Comparison of ENCODE assay signal across 26 cellular contexts in the genomic region with DNA sequence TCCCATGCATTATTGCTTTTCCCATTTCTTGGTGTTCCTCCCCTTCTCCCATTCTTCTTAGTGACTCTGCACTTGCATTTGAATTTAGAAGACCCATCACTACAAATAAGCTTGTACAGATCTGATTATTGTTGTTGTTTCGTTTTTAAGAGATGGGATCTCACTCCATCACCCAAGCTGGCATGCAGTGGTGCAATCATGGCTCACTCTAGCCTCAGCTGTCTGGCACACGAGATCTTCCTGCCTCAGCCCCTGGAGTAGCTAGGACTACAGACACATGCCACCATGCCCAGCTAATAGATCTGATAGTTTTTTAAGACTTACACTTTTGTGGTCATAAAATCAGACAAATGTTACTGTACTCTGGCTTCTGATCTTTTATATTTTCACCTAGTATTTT.
"Had no signal": no experiment of that assay in that cellular context is flagged by ENCODE, and none has a peak within 500 bp of the region (broad histone marks: within the 10 kb centered on the region; RNA-seq: fewer than 3 reads in every experiment).

No MANE protein-coding gene starts in this region.

- H3K4me1 Mint-ChIP-seq: activated B cell treated with CpG ODN at 0.5 μM for 24 hours; activated naive CD8-positive, alpha-beta T cell treated with anti-CD3 and anti-CD28 coated beads, Interleukin-2, amount 10 ng/mL, durations not matched to agents 7 days and 5 days; mesothelial cell of epicardium; nephron progenitor cell; stimulated activated memory B cell treated with anti-CD40 and anti-IgM and Interleukin-4, amounts not matched to agents 10 μg/mL and 1 μg/mL and 100 μg/mL, for 72 hours had no signal

- H2AFZ ChIP-seq: parathyroid adenoma had no signal

- H3K9ac ChIP-seq: parathyroid adenoma had no signal

- H3K79me2 ChIP-seq: parathyroid adenoma had no signal

- H3K4me3 ChIP-seq: body of pancreas, gastroesophageal sphincter, left ventricle myocardium inferior, skin epidermis, uterus had no signal

- H3K4me3 Mint-ChIP-seq: activated B cell treated with CpG ODN at 0.5 μM for 24 hours; activated naive CD8-positive, alpha-beta T cell treated with anti-CD3 and anti-CD28 coated beads, Interleukin-2, amount 10 ng/mL, durations not matched to agents 7 days and 5 days; effector memory CD8-positive, alpha-beta T cell; mesothelial cell of epicardium; nephron progenitor cell; stimulated activated memory B cell treated with anti-CD40 and anti-IgM and Interleukin-4, amounts not matched to agents 10 μg/mL and 1 μg/mL and 100 μg/mL, for 72 hours had no signal

- H3K4me1 ChIP-seq: body of pancreas, gastroesophageal sphincter, parathyroid adenoma, uterus had no signal

- DNase-seq: activated B cell treated with CpG ODN at 0.5 μM for 24 hours; activated CD4-positive, alpha-beta T cell treated with anti-CD3 and anti-CD28 coated beads for 4 hours; activated CD4-positive, alpha-beta T cell treated with anti-CD3 and anti-CD28 coated beads, Interleukin-2, amount 50 U/mL, for 48 hours; activated CD8-positive, alpha-beta memory T cell treated with anti-CD3 and anti-CD28 coated beads, Interleukin-2, amount 50 U/mL, for 48 hours; activated naive CD4-positive, alpha-beta T cell treated with Interleukin-2 at 50 U/mL for 16 hours; activated naive CD8-positive, alpha-beta T cell treated with anti-CD3 and anti-CD28 coated beads, Interleukin-2, amount 10 ng/mL, durations not matched to agents 7 days and 5 days; activated T-cell treated with anti-CD3 and anti-CD28 coated beads, Interleukin-2, amount 50 U/mL, for 48 hours; amygdala; body of pancreas; caudate nucleus; effector memory CD8-positive, alpha-beta T cell; head of caudate nucleus; hypothalamus; left ventricle myocardium inferior; nephron progenitor cell; right cardiac atrium; T-helper 1 cell; T-helper 9 cell; trophoblast cell; uterus had no signal

- H3K36me3 ChIP-seq: gastroesophageal sphincter, uterus had no signal

- H3K27me3 Mint-ChIP-seq: activated B cell treated with CpG ODN at 0.5 μM for 24 hours; activated naive CD8-positive, alpha-beta T cell treated with anti-CD3 and anti-CD28 coated beads, Interleukin-2, amount 10 ng/mL, durations not matched to agents 7 days and 5 days; effector memory CD8-positive, alpha-beta T cell; stimulated activated memory B cell treated with anti-CD40 and anti-IgM and Interleukin-4, amounts not matched to agents 10 μg/mL and 1 μg/mL and 100 μg/mL, for 72 hours had no signal

- H3K27ac Mint-ChIP-seq: activated B cell treated with CpG ODN at 0.5 μM for 24 hours; activated naive CD8-positive, alpha-beta T cell treated with anti-CD3 and anti-CD28 coated beads, Interleukin-2, amount 10 ng/mL, durations not matched to agents 7 days and 5 days; effector memory CD8-positive, alpha-beta T cell; mesothelial cell of epicardium; nephron progenitor cell; stimulated activated memory B cell treated with anti-CD40 and anti-IgM and Interleukin-4, amounts not matched to agents 10 μg/mL and 1 μg/mL and 100 μg/mL, for 72 hours had no signal

- H3K27me3 ChIP-seq: body of pancreas, gastroesophageal sphincter, uterus had no signal

- H3K9me3 Mint-ChIP-seq: activated B cell treated with CpG ODN at 0.5 μM for 24 hours; effector memory CD8-positive, alpha-beta T cell; mesothelial cell of epicardium; nephron progenitor cell; stimulated activated memory B cell treated with anti-CD40 and anti-IgM and Interleukin-4, amounts not matched to agents 10 μg/mL and 1 μg/mL and 100 μg/mL, for 72 hours had no signal

- H3K27ac ChIP-seq: body of pancreas, gastroesophageal sphincter, left ventricle myocardium inferior, parathyroid adenoma, skin epidermis, uterus had no signal

- ATAC-seq: body of pancreas; effector memory CD8-positive, alpha-beta T cell; esophagus mucosa; gastroesophageal sphincter; right cardiac atrium; stimulated activated memory B cell treated with anti-CD40 and anti-IgM and Interleukin-4, amounts not matched to agents 10 μg/mL and 1 μg/mL and 100 μg/mL, for 72 hours had no signal

- H3K9me3 ChIP-seq: body of pancreas, gastroesophageal sphincter, left ventricle myocardium inferior, uterus had no signal
